ENCODE assay signal across 8 cellular contexts in genomic region chrX:137031517-137032377, GRCh38. TPM values are rescaled to one million over a fixed set of nuclear protein-coding genes. Genes with fewer than 3 reads are reported as not detected.
DNase-seq lines count a peak whose midpoint lies in the region; ATAC-seq and TF ChIP-seq lines count a peak whose summit lies in the region.

No MANE protein-coding gene starts in this region.

- intact Hi-C loops in MCF 10A (cut with micrococcal nuclease), result no loop called here

- peak; percentile 88 for ATAC-seq in GM19035 (IDR thresholded peaks at IDR 0.05; ENCODE audit: unreplicated experiment)
- ATAC-seq in HG03196 (IDR thresholded peaks at IDR 0.05; ENCODE audit: unreplicated experiment), result peak; percentile 78

- no peak overlapping the region for H3K27ac Mint-ChIP-seq in MCF 10A (ENCODE audit: low read depth, unreplicated experiment)

- DNase-seq in CD1c-positive myeloid dendritic cell (ENCODE audit: extremely low spot score) (peak; percentile 16), RPMI7951 (ENCODE audit: low read depth) (peak; percentile 24), MCF 10A (ENCODE audit: unreplicated experiment) (peak; percentile 21), iris pigment epithelial cell (ENCODE audit: low read depth) (peak; percentile 39), amniotic stem cell (lab: John Stamatoyannopoulos, UW) (no peak)
- DNase-seq in stimulated activated CD4-positive, alpha-beta T cell treated with anti-CD3 and anti-CD28 coated beads, Interleukin-4, amount 100 ng/mL, for 24 hours, result peak; percentile 45

- H3K9me3 Mint-ChIP-seq in MCF 10A (ENCODE audit: unreplicated experiment), result peaks cover 8% of the 10 kb centered on the region

- H3K36me3 Mint-ChIP-seq in MCF 10A (ENCODE audit: insufficient read depth, unreplicated experiment), result no peaks in the 10 kb centered on the region

- POLR2A ChIA-PET in MCF 10A (lab: Yijun Ruan, JAX), result no interaction called here

- no peaks in the 10 kb centered on the region for H3K27me3 Mint-ChIP-seq in MCF 10A (ENCODE audit: insufficient read depth, unreplicated experiment)

- no TSS peak for BruUV-seq in MCF 10A (replicated peaks; lab: Mats Ljungman, UMichigan)

- H3K4me3 Mint-ChIP-seq in MCF 10A (ENCODE audit: unreplicated experiment), result peak overlapping the region; percentile 37

- TF ChIP-seq CTCF in MCF 10A (IDR thresholded peaks at IDR 0.05; ENCODE audit: unreplicated experiment), result no peak

- CTCF ChIA-PET in MCF 10A (lab: Yijun Ruan, JAX), result no interaction called here

- H3K4me1 Mint-ChIP-seq in MCF 10A (ENCODE audit: insufficient read depth, unreplicated experiment), result no peaks in the 10 kb centered on the region

RNA-seq across cellular contexts. Expression of gene GPR101, which starts 2.0 kb away (rescaled TPM):
- not detected in 2 replicates for total RNA-seq in RPMI7951 (2014; rRNA removed; shearing (Covaris generic))
- total RNA-seq in MCF 10A (2022), result not detected in 2 replicates
